1 cellular context compared by ENCODE assay signal in the genomic region with DNA sequence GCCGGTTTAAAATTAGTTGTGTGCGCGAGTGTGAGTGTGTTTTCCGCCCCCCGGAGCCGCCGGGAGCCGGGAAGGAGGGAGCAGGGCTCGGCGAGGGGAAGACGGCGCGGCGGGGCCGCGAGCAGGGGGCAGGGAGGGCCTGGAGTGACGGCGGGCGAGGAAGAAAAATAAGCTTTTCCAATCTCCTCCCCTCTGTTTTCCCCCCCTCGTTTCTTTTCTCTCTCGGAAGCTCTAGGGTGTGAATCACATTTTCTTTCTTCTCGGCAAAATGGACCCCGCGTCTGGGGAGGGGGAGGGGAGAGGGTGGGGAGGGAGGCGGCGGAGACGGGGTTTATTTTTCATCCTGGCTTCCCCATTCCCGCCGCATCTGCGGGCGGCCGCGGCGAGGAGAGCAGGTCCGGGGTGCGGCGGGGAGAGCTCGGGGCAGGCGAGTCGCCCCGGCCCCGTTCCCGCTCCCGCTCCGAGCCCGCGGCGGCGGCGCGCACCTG.
TF ChIP-seq lines count a peak whose summit lies in the region.

No MANE protein-coding gene starts in this region.

TF ChIP-seq in HepG2, 621 proteins besides CTCF, POLR2A, EP300 and RAD21 (continued from another document and continues in another):
- TF ChIP-seq, protein P1, sequence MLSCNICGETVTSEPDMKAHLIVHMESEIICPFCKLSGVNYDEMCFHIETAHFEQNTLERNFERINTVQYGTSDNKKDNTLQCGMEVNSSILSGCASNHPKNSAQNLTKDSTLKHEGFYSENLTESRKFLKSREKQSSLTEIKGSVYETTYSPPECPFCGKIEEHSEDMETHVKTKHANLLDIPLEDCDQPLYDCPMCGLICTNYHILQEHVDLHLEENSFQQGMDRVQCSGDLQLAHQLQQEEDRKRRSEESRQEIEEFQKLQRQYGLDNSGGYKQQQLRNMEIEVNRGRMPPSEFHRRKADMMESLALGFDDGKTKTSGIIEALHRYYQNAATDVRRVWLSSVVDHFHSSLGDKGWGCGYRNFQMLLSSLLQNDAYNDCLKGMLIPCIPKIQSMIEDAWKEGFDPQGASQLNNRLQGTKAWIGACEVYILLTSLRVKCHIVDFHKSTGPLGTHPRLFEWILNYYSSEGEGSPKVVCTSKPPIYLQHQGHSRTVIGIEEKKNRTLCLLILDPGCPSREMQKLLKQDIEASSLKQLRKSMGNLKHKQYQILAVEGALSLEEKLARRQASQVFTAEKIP (CRISPR knock-in tag; IDR thresholded peaks at IDR 0.05; ENCODE audit: borderline replicate concordance): no peak
- 0 out of 2 replicates have a peak, but pooled peaks have one; percentile 11 for TF ChIP-seq ISX (CRISPR knock-in tag; conservative IDR thresholded peaks at IDR 0.05)
- peak; percentile 37; the same call in 1 of the 2 replicates for TF ChIP-seq ZC3H4 (CRISPR knock-in tag; IDR thresholded peaks at IDR 0.05; ENCODE audit: borderline replicate concordance)
- TF ChIP-seq MEIS1 (CRISPR knock-in tag; IDR thresholded peaks at IDR 0.05; ENCODE audit: borderline replicate concordance): no peak
- no peak for TF ChIP-seq HOXA3 (CRISPR knock-in tag; IDR thresholded peaks at IDR 0.05)
- TF ChIP-seq TFDP1 (CRISPR knock-in tag; IDR thresholded peaks at IDR 0.05; ENCODE audit: borderline replicate concordance): peak; percentile 9; the same call in 1 of the 2 replicates
- no peak for TF ChIP-seq HNRNPUL1 (IDR thresholded peaks at IDR 0.05; ENCODE audit: low read depth, low read length)
- no peak for TF ChIP-seq BHLHE40 (IDR thresholded peaks at IDR 0.05; ENCODE audit: low read length)
- TF ChIP-seq RFXAP (CRISPR knock-in tag; IDR thresholded peaks at IDR 0.05; ENCODE audit: borderline replicate concordance): peak; percentile 50; the same call in 1 of the 2 replicates
- TF ChIP-seq MYPOP (CRISPR knock-in tag; IDR thresholded peaks at IDR 0.05): no peak
- 0 out of 2 replicates have a peak, but pooled peaks have one; percentile 7 for TF ChIP-seq JDP2 (CRISPR knock-in tag; IDR thresholded peaks at IDR 0.05; ENCODE audit: borderline replicate concordance)
- TF ChIP-seq ZNF280B (CRISPR knock-in tag; IDR thresholded peaks at IDR 0.05; ENCODE audit: borderline replicate concordance): no peak
- TF ChIP-seq BRD4 (CRISPR knock-in tag; IDR thresholded peaks at IDR 0.05): 0 out of 2 replicates have a peak, but pooled peaks have one; percentile 20
- TF ChIP-seq ZBTB39 (CRISPR knock-in tag; IDR thresholded peaks at IDR 0.05): no peak
- TF ChIP-seq, protein P2, sequence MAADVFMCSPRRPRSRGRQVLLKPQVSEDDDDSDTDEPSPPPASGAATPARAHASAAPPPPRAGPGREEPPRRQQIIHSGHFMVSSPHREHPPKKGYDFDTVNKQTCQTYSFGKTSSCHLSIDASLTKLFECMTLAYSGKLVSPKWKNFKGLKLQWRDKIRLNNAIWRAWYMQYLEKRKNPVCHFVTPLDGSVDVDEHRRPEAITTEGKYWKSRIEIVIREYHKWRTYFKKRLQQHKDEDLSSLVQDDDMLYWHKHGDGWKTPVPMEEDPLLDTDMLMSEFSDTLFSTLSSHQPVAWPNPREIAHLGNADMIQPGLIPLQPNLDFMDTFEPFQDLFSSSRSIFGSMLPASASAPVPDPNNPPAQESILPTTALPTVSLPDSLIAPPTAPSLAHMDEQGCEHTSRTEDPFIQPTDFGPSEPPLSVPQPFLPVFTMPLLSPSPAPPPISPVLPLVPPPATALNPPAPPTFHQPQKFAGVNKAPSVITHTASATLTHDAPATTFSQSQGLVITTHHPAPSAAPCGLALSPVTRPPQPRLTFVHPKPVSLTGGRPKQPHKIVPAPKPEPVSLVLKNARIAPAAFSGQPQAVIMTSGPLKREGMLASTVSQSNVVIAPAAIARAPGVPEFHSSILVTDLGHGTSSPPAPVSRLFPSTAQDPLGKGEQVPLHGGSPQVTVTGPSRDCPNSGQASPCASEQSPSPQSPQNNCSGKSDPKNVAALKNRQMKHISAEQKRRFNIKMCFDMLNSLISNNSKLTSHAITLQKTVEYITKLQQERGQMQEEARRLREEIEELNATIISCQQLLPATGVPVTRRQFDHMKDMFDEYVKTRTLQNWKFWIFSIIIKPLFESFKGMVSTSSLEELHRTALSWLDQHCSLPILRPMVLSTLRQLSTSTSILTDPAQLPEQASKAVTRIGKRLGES (CRISPR knock-in tag; IDR thresholded peaks at IDR 0.05; ENCODE audit: borderline replicate concordance): no peak
- no peak for TF ChIP-seq SRSF9 (IDR thresholded peaks at IDR 0.05; ENCODE audit: borderline replicate concordance, insufficient read depth, low read depth, low read length, poor library complexity, severe bottlenecking)
- TF ChIP-seq RXRB (CRISPR knock-in tag; IDR thresholded peaks at IDR 0.05; ENCODE audit: borderline replicate concordance): no peak
- TF ChIP-seq ZSCAN22 (CRISPR knock-in tag; IDR thresholded peaks at IDR 0.05): no peak
- peak; percentile 55; the same call in 1 of the 2 replicates for TF ChIP-seq MYNN (CRISPR knock-in tag; IDR thresholded peaks at IDR 0.05; ENCODE audit: low read depth)
- TF ChIP-seq, protein P3, sequence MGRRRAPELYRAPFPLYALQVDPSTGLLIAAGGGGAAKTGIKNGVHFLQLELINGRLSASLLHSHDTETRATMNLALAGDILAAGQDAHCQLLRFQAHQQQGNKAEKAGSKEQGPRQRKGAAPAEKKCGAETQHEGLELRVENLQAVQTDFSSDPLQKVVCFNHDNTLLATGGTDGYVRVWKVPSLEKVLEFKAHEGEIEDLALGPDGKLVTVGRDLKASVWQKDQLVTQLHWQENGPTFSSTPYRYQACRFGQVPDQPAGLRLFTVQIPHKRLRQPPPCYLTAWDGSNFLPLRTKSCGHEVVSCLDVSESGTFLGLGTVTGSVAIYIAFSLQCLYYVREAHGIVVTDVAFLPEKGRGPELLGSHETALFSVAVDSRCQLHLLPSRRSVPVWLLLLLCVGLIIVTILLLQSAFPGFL (CRISPR knock-in tag; IDR thresholded peaks at IDR 0.05): no peak
- no peak for TF ChIP-seq ZNF567 (CRISPR knock-in tag; IDR thresholded peaks at IDR 0.05; ENCODE audit: borderline replicate concordance)
- no peak for TF ChIP-seq ZFP1 (CRISPR knock-in tag; IDR thresholded peaks at IDR 0.05)
- TF ChIP-seq PATZ1 (CRISPR knock-in tag; IDR thresholded peaks at IDR 0.05): peak; percentile 86
- TF ChIP-seq ZMYM3 (CRISPR knock-in tag; IDR thresholded peaks at IDR 0.05): no peak
- TF ChIP-seq KDM3A (CRISPR knock-in tag; IDR thresholded peaks at IDR 0.05; ENCODE audit: low read depth): no peak
- TF ChIP-seq ZNF597 (CRISPR knock-in tag; IDR thresholded peaks at IDR 0.05): no peak
- no peak for TF ChIP-seq ZNF768 (CRISPR knock-in tag; IDR thresholded peaks at IDR 0.05)
- no peak for TF ChIP-seq ZNF44 (CRISPR knock-in tag; IDR thresholded peaks at IDR 0.05)
- no peak for TF ChIP-seq ZNF816 (CRISPR knock-in tag; IDR thresholded peaks at IDR 0.05; ENCODE audit: borderline replicate concordance)
- no peak for TF ChIP-seq ZNF891 (CRISPR knock-in tag; IDR thresholded peaks at IDR 0.05)
- TF ChIP-seq THAP11 (CRISPR knock-in tag; IDR thresholded peaks at IDR 0.05): 0 out of 2 replicates have a peak, but pooled peaks have one; percentile 5
- peak; percentile 74 for TF ChIP-seq POLR2AphosphoS5 (IDR thresholded peaks at IDR 0.05; ENCODE audit: low read depth, low read length)
- peak; percentile 14; the same call in 1 of the 2 replicates for TF ChIP-seq CCDC6 (CRISPR knock-in tag; IDR thresholded peaks at IDR 0.05)
- no peak for TF ChIP-seq MATR3 (CRISPR knock-in tag; IDR thresholded peaks at IDR 0.05)
- TF ChIP-seq ZNF124 (CRISPR knock-in tag; IDR thresholded peaks at IDR 0.05): no peak
- no peak for TF ChIP-seq ZNF441 (CRISPR knock-in tag; IDR thresholded peaks at IDR 0.05; ENCODE audit: borderline replicate concordance)
- no peak for TF ChIP-seq MTA1 (CRISPR knock-in tag; IDR thresholded peaks at IDR 0.05; ENCODE audit: borderline replicate concordance)
- peak; percentile 63 for TF ChIP-seq POLR2G (IDR thresholded peaks at IDR 0.05; ENCODE audit: low read depth, low read length)
- TF ChIP-seq HNRNPK (IDR thresholded peaks at IDR 0.05; ENCODE audit: low read depth, low read length, poor library complexity, severe bottlenecking): peak; percentile 75
- TF ChIP-seq ZSCAN25 (CRISPR knock-in tag; IDR thresholded peaks at IDR 0.05): 0 out of 2 replicates have a peak, but pooled peaks have one; percentile 73
- 0 out of 2 replicates have a peak, but pooled peaks have one; percentile 18 for TF ChIP-seq ZNF3 (CRISPR knock-in tag; IDR thresholded peaks at IDR 0.05)
- TF ChIP-seq, protein P4, sequence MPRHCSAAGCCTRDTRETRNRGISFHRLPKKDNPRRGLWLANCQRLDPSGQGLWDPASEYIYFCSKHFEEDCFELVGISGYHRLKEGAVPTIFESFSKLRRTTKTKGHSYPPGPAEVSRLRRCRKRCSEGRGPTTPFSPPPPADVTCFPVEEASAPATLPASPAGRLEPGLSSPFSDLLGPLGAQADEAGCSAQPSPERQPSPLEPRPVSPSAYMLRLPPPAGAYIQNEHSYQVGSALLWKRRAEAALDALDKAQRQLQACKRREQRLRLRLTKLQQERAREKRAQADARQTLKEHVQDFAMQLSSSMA (CRISPR knock-in tag; IDR thresholded peaks at IDR 0.05): no peak
- TF ChIP-seq, protein P5, sequence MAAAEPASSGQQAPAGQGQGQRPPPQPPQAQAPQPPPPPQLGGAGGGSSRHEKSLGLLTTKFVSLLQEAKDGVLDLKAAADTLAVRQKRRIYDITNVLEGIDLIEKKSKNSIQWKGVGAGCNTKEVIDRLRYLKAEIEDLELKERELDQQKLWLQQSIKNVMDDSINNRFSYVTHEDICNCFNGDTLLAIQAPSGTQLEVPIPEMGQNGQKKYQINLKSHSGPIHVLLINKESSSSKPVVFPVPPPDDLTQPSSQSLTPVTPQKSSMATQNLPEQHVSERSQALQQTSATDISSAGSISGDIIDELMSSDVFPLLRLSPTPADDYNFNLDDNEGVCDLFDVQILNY (CRISPR knock-in tag; conservative IDR thresholded peaks at IDR 0.05): no peak
- TF ChIP-seq TP53 (CRISPR knock-in tag; conservative IDR thresholded peaks at IDR 0.05): no peak
